Comparison of ENCODE assay signal across 26 cellular contexts in the genomic region with DNA sequence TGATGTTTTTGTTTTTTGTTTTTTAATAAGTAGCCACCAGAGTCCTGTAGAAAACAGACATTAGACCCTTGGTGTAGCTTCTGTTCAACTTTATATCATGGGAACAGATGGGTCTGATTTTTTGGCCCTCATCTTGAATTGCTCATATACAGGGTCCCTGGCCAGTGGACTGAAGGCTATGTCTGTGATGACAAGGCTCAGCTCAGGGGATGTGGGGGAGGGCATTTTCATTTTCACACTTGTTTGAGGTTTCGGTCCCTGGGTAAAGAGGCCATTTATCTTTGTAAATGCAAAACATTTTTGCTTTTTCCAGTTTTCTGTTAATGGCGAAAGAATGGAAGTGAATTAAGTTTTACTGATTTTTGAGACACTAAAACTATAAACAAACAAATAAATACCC.
DNase-seq lines count a peak whose midpoint lies in the region; ATAC-seq and TF ChIP-seq lines count a peak whose summit lies in the region.
"Had no signal": no experiment of that assay in that cellular context is flagged by ENCODE, and none has a peak within 500 bp of the region (broad histone marks: within the 10 kb centered on the region; RNA-seq: fewer than 3 reads in every experiment).

No MANE protein-coding gene starts in this region.

- peaks cover 46% of the 10 kb centered on the region for H3K4me1 Mint-ChIP-seq in HFFc6 (ENCODE audit: low read depth)
- no peaks in the 10 kb centered on the region for H3K4me1 Mint-ChIP-seq in activated naive CD4-positive, alpha-beta T cell treated with anti-CD3 and anti-CD28 coated beads for 36 hours (ENCODE audit: low read depth)
- H3K4me1 Mint-ChIP-seq: T-cell had no signal

- CTCF ChIA-PET in activated naive CD4-positive, alpha-beta T cell treated with anti-CD3 and anti-CD28 coated beads for 36 hours (lab: Charles Lee): no interaction called here

- no peak overlapping the region for H3K23ac ChIP-seq in mesenchymal stem cell (ENCODE audit: low read length in 2 of 2)

- H3K9me3 Mint-ChIP-seq in HFFc6: no peaks in the 10 kb centered on the region
- no peaks in the 10 kb centered on the region for H3K9me3 Mint-ChIP-seq in activated naive CD4-positive, alpha-beta T cell treated with anti-CD3 and anti-CD28 coated beads for 36 hours
- H3K9me3 Mint-ChIP-seq: CD4-positive, alpha-beta T cell had no signal

- H4K91ac ChIP-seq in mesenchymal stem cell (ENCODE audit: low read length): no peak overlapping the region

- H3K36me3 ChIP-seq in RWPE2 (ENCODE audit: low read depth): no peaks in the 10 kb centered on the region
- no peaks in the 10 kb centered on the region for H3K36me3 ChIP-seq in mesenchymal stem cell (ENCODE audit: control insufficient read depth in 1 of 2, insufficient read depth in 2 of 2, low read depth in 1 of 2, low read length in 2 of 2)
- H3K36me3 ChIP-seq: BLaER1 treated with 17β-estradiol and CSF1 and Interleukin-3, amounts not matched to agents 10 nM and 100 nM; SJSA1 had no signal

- no peak overlapping the region for H2BK12ac ChIP-seq in mesenchymal stem cell (ENCODE audit: low read length in 2 of 2)

- no peak overlapping the region for H3K4me2 ChIP-seq in mesenchymal stem cell (ENCODE audit: low read length, poor library complexity, severe bottlenecking)
- H3K4me2 ChIP-seq: BLaER1 treated with 17β-estradiol and CSF1 and Interleukin-3, amounts not matched to agents 10 nM and 100 nM had no signal

- intact Hi-C loops in activated naive CD4-positive, alpha-beta T cell treated with anti-CD3 and anti-CD28 coated beads for 36 hours (cut with micrococcal nuclease): no loop called here

- H3K4ac ChIP-seq in mesenchymal stem cell (ENCODE audit: low read depth in 1 of 2, low read length in 2 of 2): no peak overlapping the region

- H2BK15ac ChIP-seq in mesenchymal stem cell (ENCODE audit: low read depth, poor library complexity, severe bottlenecking): no peak overlapping the region

- H3K9ac ChIP-seq in mesenchymal stem cell (ENCODE audit: low read length): no peak overlapping the region
- H3K9ac ChIP-seq: BLaER1 treated with 17β-estradiol and CSF1 and Interleukin-3, amounts not matched to agents 10 nM and 100 nM had no signal

- WGBS in mesenchymal stem cell: no CpG with 5 or more reads among the region's 2 CpGs

- H3K79me1 ChIP-seq in mesenchymal stem cell (replicated peaks; ENCODE audit: low read length, poor library complexity, severe bottlenecking): no peaks in the 10 kb centered on the region

- H4K8ac ChIP-seq in mesenchymal stem cell (ENCODE audit: low read length): no peak overlapping the region

- H3K18ac ChIP-seq in mesenchymal stem cell (ENCODE audit: low read depth in 1 of 2, low read length in 2 of 2): no peak overlapping the region

- H3K4me1 ChIP-seq in RWPE2 (ENCODE audit: insufficient read depth, poor library complexity, severe bottlenecking) (peaks cover 18% of the 10 kb centered on the region), mesenchymal stem cell (ENCODE audit: control insufficient read depth, insufficient read depth, low read depth, low read length) (peaks cover 4% of the 10 kb centered on the region)

- H3K27ac ChIP-seq in RWPE2 (ENCODE audit: poor library complexity, severe bottlenecking): peak overlapping the region; percentile 80
- H3K27ac ChIP-seq in mesenchymal stem cell (ENCODE audit: low read length, poor library complexity, severe bottlenecking): no peak overlapping the region
- H3K27ac ChIP-seq: BLaER1 treated with 17β-estradiol and CSF1 and Interleukin-3, amounts not matched to agents 10 nM and 100 nM had no signal

- H3K4me3 Mint-ChIP-seq in HFFc6: no peak overlapping the region
- H3K4me3 Mint-ChIP-seq in activated naive CD4-positive, alpha-beta T cell treated with anti-CD3 and anti-CD28 coated beads for 36 hours: no peak overlapping the region
- H3K4me3 Mint-ChIP-seq: CD4-positive, alpha-beta T cell; T-cell had no signal

- no peaks in the 10 kb centered on the region for H3K36me3 Mint-ChIP-seq in HFFc6 (ENCODE audit: low read depth)
- no peaks in the 10 kb centered on the region for H3K36me3 Mint-ChIP-seq in activated naive CD4-positive, alpha-beta T cell treated with anti-CD3 and anti-CD28 coated beads for 36 hours (ENCODE audit: low read depth)
- H3K36me3 Mint-ChIP-seq: T-cell had no signal

- DNase-seq in HFFc6 (no peak), RWPE2 (ENCODE audit: low spot score) (no peak), mesenchymal stem cell (no peak), superior temporal gyrus (ENCODE audit: extremely low spot score) (no peak), SW480 (ENCODE audit: low spot score) (no peak)
- no peak for DNase-seq in stimulated activated CD4-positive, alpha-beta T cell treated with anti-CD3 and anti-CD28 coated beads, Interleukin-2, amount 100 ng/mL, for 24 hours
- no peak for DNase-seq in activated naive CD4-positive, alpha-beta T cell treated with anti-CD3 and anti-CD28 coated beads for 36 hours
- DNase-seq: CD4-positive, alpha-beta T cell; HCEC 1CT; Karpas-422; NCI-H1092 treated with DMSO at 0.1 percent for 48 hours; NCI-H1436; NCI-H187; NCI-H2081 treated with DMSO at 0.1 percent for 48 hours; NCI-H2171; NCI-H345; NCI-H510A treated with DMSO at 0.1 percent for 48 hours; NCI-H774; NK-92 treated with Interleukin-12 subunit alpha and Interleukin-12 subunit beta, amount 100 ng/mL, for 24 hours; PC-3; Right ventricle myocardium superior; T-cell had no signal

- H3K27me3 ChIP-seq in RWPE2 (ENCODE audit: insufficient read depth, poor library complexity, severe bottlenecking) (no peaks in the 10 kb centered on the region), mesenchymal stem cell (ENCODE audit: control insufficient read depth in 1 of 2, insufficient read depth in 1 of 2, low read length in 2 of 2) (no peaks in the 10 kb centered on the region)
- H3K27me3 ChIP-seq: BLaER1 treated with 17β-estradiol and CSF1 and Interleukin-3, amounts not matched to agents 10 nM and 100 nM; SJSA1 had no signal

- H3K27ac Mint-ChIP-seq in HFFc6: peak overlapping the region; percentile 12; the same call in 1 of the 2 replicates
- H3K27ac Mint-ChIP-seq in activated naive CD4-positive, alpha-beta T cell treated with anti-CD3 and anti-CD28 coated beads for 36 hours: no peak overlapping the region
- H3K27ac Mint-ChIP-seq: CD4-positive, alpha-beta T cell; T-cell had no signal

- no peak overlapping the region for H2BK5ac ChIP-seq in mesenchymal stem cell (ENCODE audit: low read depth, low read length, poor library complexity, severe bottlenecking)

- H3K9me3 ChIP-seq in RWPE2 (ENCODE audit: severe bottlenecking) (no peaks in the 10 kb centered on the region), mesenchymal stem cell (ENCODE audit: control insufficient read depth, low read length) (no peaks in the 10 kb centered on the region)
- H3K9me3 ChIP-seq: BLaER1 treated with 17β-estradiol and CSF1 and Interleukin-3, amounts not matched to agents 10 nM and 100 nM; SJSA1 had no signal

- no peak overlapping the region for H3K14ac ChIP-seq in mesenchymal stem cell (ENCODE audit: low read length in 2 of 2)

- no peak overlapping the region for H2AFZ ChIP-seq in mesenchymal stem cell (ENCODE audit: low read depth, low read length)

- H2BK120ac ChIP-seq in mesenchymal stem cell (ENCODE audit: low read depth, low read length): no peak overlapping the region

- H3K27me3 Mint-ChIP-seq in HFFc6 (ENCODE audit: insufficient read depth): no peaks in the 10 kb centered on the region
- H3K27me3 Mint-ChIP-seq in activated naive CD4-positive, alpha-beta T cell treated with anti-CD3 and anti-CD28 coated beads for 36 hours (ENCODE audit: low read depth): peaks cover 2% of the 10 kb centered on the region
- H3K27me3 Mint-ChIP-seq: CD4-positive, alpha-beta T cell had no signal

- ATAC-seq in GM18867 (IDR thresholded peaks at IDR 0.05; ENCODE audit: unreplicated experiment) (peak; percentile 87), RWPE2 (ENCODE audit: low read depth) (no peak)
- ATAC-seq: HepG2, PC-3, T-cell had no signal

- TF ChIP-seq CTCF in HFFc6 (IDR thresholded peaks at IDR 0.05): no peak
- TF ChIP-seq CTCF in RWPE2 (IDR thresholded peaks at IDR 0.05; ENCODE audit: poor library complexity, severe bottlenecking): no peak

- no peak overlapping the region for H3K4me3 ChIP-seq in RWPE2 (ENCODE audit: severe bottlenecking)
- H3K4me3 ChIP-seq in mesenchymal stem cell (ENCODE audit: insufficient read depth in 1 of 2, low read depth in 1 of 2, low read length in 2 of 2): no peak overlapping the region
- H3K4me3 ChIP-seq: BLaER1 treated with 17β-estradiol and CSF1 and Interleukin-3, amounts not matched to agents 10 nM and 100 nM; SJSA1 had no signal

- H2AK5ac ChIP-seq in mesenchymal stem cell (ENCODE audit: low read length, severe bottlenecking): peak overlapping the region; percentile 96
